In genomic region chr2:45680351-45680967, GRCh38 we compare ENCODE assay signal across 32 cellular contexts.
"Had no signal": no experiment of that assay in that cellular context is flagged by ENCODE, and none has a peak within 500 bp of the region (broad histone marks: within the 10 kb centered on the region; RNA-seq: fewer than 3 reads in every experiment).

No MANE protein-coding gene starts in this region.

- H3K9me3 ChIP-seq: esophagus squamous epithelium, ovary, spleen, testis had no signal

- DNase-seq: activated CD4-positive, alpha-beta memory T cell treated with anti-CD3 and anti-CD28 coated beads for 36 hours; activated CD4-positive, alpha-beta T cell treated with anti-CD3 and anti-CD28 coated beads, Interleukin-2, amount 10 ng/mL, durations not matched to agents 24 days and 14 days; activated CD4-positive, CD25-positive, alpha-beta regulatory T cell treated with anti-CD3 and anti-CD28 coated beads, Interleukin-2, amount 50 U/mL, for 72 hours; activated CD8-positive, alpha-beta memory T cell treated with anti-CD3 and anti-CD28 coated beads, Interleukin-2, amount 50 U/mL, for 48 hours; activated gamma-delta T cell; activated naive CD4-positive, alpha-beta T cell treated with anti-CD3 and anti-CD28 coated beads, Interleukin-2, amount 50 U/mL, for 16 hours; activated T-cell treated with anti-CD3 and anti-CD28 coated beads, Interleukin-2, amount 50 U/mL, for 24 hours; amniotic stem cell; brain microvascular endothelial cell; caudate nucleus; dermis blood vessel endothelial cell; effector CD8-positive, alpha-beta T cell; esophagus squamous epithelium; islet precursor cell; left ventricle myocardium superior; mammary epithelial cell; naive thymus-derived CD4-positive, alpha-beta T cell; ovary; retina; spleen; stimulated activated naive CD4-positive, alpha-beta T cell; T-helper 9 cell; testis; trophoblast cell; WERI-Rb-1 had no signal

- H3K36me3 ChIP-seq: brain microvascular endothelial cell, esophagus squamous epithelium, ovary, spleen, WERI-Rb-1 had no signal

- H3K4me3 Mint-ChIP-seq: activated CD4-positive, alpha-beta memory T cell treated with anti-CD3 and anti-CD28 coated beads for 36 hours; activated CD4-positive, alpha-beta T cell treated with anti-CD3 and anti-CD28 coated beads, Interleukin-2, amount 10 ng/mL, durations not matched to agents 24 days and 14 days; activated T-cell treated with anti-CD3 and anti-CD28 coated beads, Interleukin-2, amount 50 U/mL, for 24 hours; naive thymus-derived CD4-positive, alpha-beta T cell; T-helper 1 cell treated with Interleukin-12 subunit alpha and Interleukin-12 subunit beta and Interleukin-4 antibody, amounts not matched to agents 30 μg/mL and 1 μg/mL, for 36 hours had no signal

- H3K27me3 Mint-ChIP-seq: activated CD4-positive, alpha-beta memory T cell treated with anti-CD3 and anti-CD28 coated beads for 36 hours; activated CD4-positive, alpha-beta T cell treated with anti-CD3 and anti-CD28 coated beads, Interleukin-2, amount 10 ng/mL, durations not matched to agents 24 days and 14 days; activated T-cell treated with anti-CD3 and anti-CD28 coated beads, Interleukin-2, amount 50 U/mL, for 24 hours; naive thymus-derived CD4-positive, alpha-beta T cell had no signal

- H3K27ac Mint-ChIP-seq: activated CD4-positive, alpha-beta memory T cell treated with anti-CD3 and anti-CD28 coated beads for 36 hours; activated CD4-positive, alpha-beta T cell treated with anti-CD3 and anti-CD28 coated beads, Interleukin-2, amount 10 ng/mL, durations not matched to agents 24 days and 14 days; activated T-cell treated with anti-CD3 and anti-CD28 coated beads, Interleukin-2, amount 50 U/mL, for 24 hours; naive thymus-derived CD4-positive, alpha-beta T cell; progenitor cell of endocrine pancreas; T-helper 1 cell treated with Interleukin-12 subunit alpha and Interleukin-12 subunit beta and Interleukin-4 antibody, amounts not matched to agents 30 μg/mL and 1 μg/mL, for 36 hours had no signal

- H3K27me3 ChIP-seq: brain microvascular endothelial cell, esophagus squamous epithelium, ovary, spleen, testis had no signal

- H3K4me3 ChIP-seq: esophagus squamous epithelium, ovary, spleen, testis had no signal

- FAIRE-seq: astrocyte, endometrium, frontal cortex, TTC549, urothelium cell line had no signal

- ATAC-seq: left ventricle myocardium superior; naive thymus-derived CD4-positive, alpha-beta T cell had no signal

- H3K9me3 Mint-ChIP-seq: activated CD4-positive, alpha-beta memory T cell treated with anti-CD3 and anti-CD28 coated beads for 36 hours; activated CD4-positive, alpha-beta T cell treated with anti-CD3 and anti-CD28 coated beads, Interleukin-2, amount 10 ng/mL, durations not matched to agents 24 days and 14 days; activated T-cell treated with anti-CD3 and anti-CD28 coated beads, Interleukin-2, amount 50 U/mL, for 24 hours; naive thymus-derived CD4-positive, alpha-beta T cell; T-helper 1 cell treated with Interleukin-12 subunit alpha and Interleukin-12 subunit beta and Interleukin-4 antibody, amounts not matched to agents 30 μg/mL and 1 μg/mL, for 36 hours had no signal

- H3K27ac ChIP-seq: brain microvascular endothelial cell, ovary, spleen, testis, WERI-Rb-1 had no signal

- H3K36me3 Mint-ChIP-seq: activated CD4-positive, alpha-beta memory T cell treated with anti-CD3 and anti-CD28 coated beads for 36 hours had no signal

- H3K4me1 Mint-ChIP-seq: activated CD4-positive, alpha-beta T cell treated with anti-CD3 and anti-CD28 coated beads, Interleukin-2, amount 10 ng/mL, durations not matched to agents 24 days and 14 days had no signal
